ENCODE assay signal across 25 cellular contexts in genomic region chr18:2535419-2535910, GRCh38. TPM values are rescaled to one million over a fixed set of nuclear protein-coding genes. Genes with fewer than 3 reads are reported as not detected.
A peak's percentile ranks its signal among the peaks of the same experiment; 100 is the strongest.
DNase-seq lines count a peak whose midpoint lies in the region; ATAC-seq and TF ChIP-seq lines count a peak whose summit lies in the region.
"Had no signal": no experiment of that assay in that cellular context is flagged by ENCODE, and none has a peak within 500 bp of the region (broad histone marks: within the 10 kb centered on the region; RNA-seq: fewer than 3 reads in every experiment).

No MANE protein-coding gene starts in this region.

- H3K4me3 Mint-ChIP-seq in endodermal cell, result no peak overlapping the region
- H3K4me3 Mint-ChIP-seq: naive thymus-derived CD4-positive, alpha-beta T cell; T-helper 2 cell treated with Interferon-gamma antibody and Interleukin-4, amounts not matched to agents 5 μg/mL and 100 μg/mL, for 36 hours had no signal

- H3K9me3 ChIP-seq in BLaER1, result peaks cover 43% of the 10 kb centered on the region
- H3K9me3 ChIP-seq in endodermal cell (ENCODE audit: control insufficient read depth, low read length), result peaks cover 39% of the 10 kb centered on the region
- no peaks in the 10 kb centered on the region for H3K9me3 ChIP-seq in adrenal gland (replicated peaks in 1 of 3)
- H3K9me3 ChIP-seq in Peyer's patch, result no peaks in the 10 kb centered on the region
- H3K9me3 ChIP-seq: esophagus muscularis mucosa, gastroesophageal sphincter, thyroid gland had no signal

- no peak overlapping the region for H3K27ac Mint-ChIP-seq in endodermal cell
- H3K27ac Mint-ChIP-seq: naive thymus-derived CD4-positive, alpha-beta T cell; T-helper 2 cell treated with Interferon-gamma antibody and Interleukin-4, amounts not matched to agents 5 μg/mL and 100 μg/mL, for 36 hours had no signal

- no peaks in the 10 kb centered on the region for H4K20me1 ChIP-seq in BLaER1

- WGBS in endodermal cell (ENCODE audit: insufficient coverage in 1 of 2, insufficient read length in 1 of 2), 2 experiments, result 86 to 100% methylated on average over 1 of the region's 1 CpG
- WGBS in adrenal gland, 4 donors, result 81 to 98% (median 94%) methylated on average over 1 of the region's 1 CpG

- H3K27me3 ChIP-seq in BLaER1, result no peaks in the 10 kb centered on the region
- H3K27me3 ChIP-seq in endodermal cell (ENCODE audit: control insufficient read depth, insufficient read depth, low read length, poor library complexity, severe bottlenecking), result no peaks in the 10 kb centered on the region
- no peaks in the 10 kb centered on the region for H3K27me3 ChIP-seq in adrenal gland
- H3K27me3 ChIP-seq in Peyer's patch, result no peaks in the 10 kb centered on the region
- H3K27me3 ChIP-seq: esophagus muscularis mucosa, gastroesophageal sphincter, thyroid gland had no signal

- H3K4me1 Mint-ChIP-seq in endodermal cell, result peaks cover 9% of the 10 kb centered on the region

- no peak for TF ChIP-seq CTCF in endodermal cell (conservative IDR thresholded peaks at IDR 0.05)
- TF ChIP-seq CTCF in adrenal gland (IDR thresholded peaks at IDR 0.05), result no peak
- TF ChIP-seq CTCF in Peyer's patch (IDR thresholded peaks at IDR 0.05), result no peak

- H3K27ac ChIP-seq in BLaER1 (peak overlapping the region; percentile 33; the same call in 1 of the 2 replicates), endodermal cell (ENCODE audit: low read depth, low read length) (no peak overlapping the region), adrenal gland (no peak overlapping the region), Peyer's patch (no peak overlapping the region)
- H3K27ac ChIP-seq: esophagus muscularis mucosa, gastroesophageal sphincter, GM23248, thyroid gland, VCaP had no signal

- H3K9ac ChIP-seq in BLaER1 (peak overlapping the region; percentile 2; the same call in 1 of the 2 replicates), endodermal cell (ENCODE audit: extremely low read depth, low read length, poor library complexity, severe bottlenecking) (no peak overlapping the region)
- H3K9ac ChIP-seq: GM23248 had no signal

- TF ChIP-seq POLR2A in adrenal gland (IDR thresholded peaks at IDR 0.05), result no peak
- TF ChIP-seq POLR2A in Peyer's patch (IDR thresholded peaks at IDR 0.05), result no peak

- H3K4me3 ChIP-seq in BLaER1 (0 out of 2 replicates have a peak overlapping the region, but pooled peaks have one; percentile 19), endodermal cell (ENCODE audit: low read length) (peak overlapping the region; percentile 21), adrenal gland (no peak overlapping the region), Peyer's patch (no peak overlapping the region)
- H3K4me3 ChIP-seq: esophagus muscularis mucosa, gastroesophageal sphincter, GM23248, thyroid gland had no signal

- peaks cover 52% of the 10 kb centered on the region for H3K4me1 ChIP-seq in BLaER1
- H3K4me1 ChIP-seq in endodermal cell (ENCODE audit: control insufficient read depth, insufficient read depth, low read length), result no peaks in the 10 kb centered on the region
- no peaks in the 10 kb centered on the region for H3K4me1 ChIP-seq in adrenal gland (replicated peaks in 1 of 2)
- H3K4me1 ChIP-seq in Peyer's patch, result no peaks in the 10 kb centered on the region
- H3K4me1 ChIP-seq: thyroid gland had no signal

- intact Hi-C loops in adrenal gland (cut with DNase I), result loop anchor here in 1 of 2 donors (10.0 kb wide), 1 partner anchor 431 kb away; no protein-coding TSS in a partner anchor

- no peaks in the 10 kb centered on the region for H3K27me3 Mint-ChIP-seq in endodermal cell (ENCODE audit: insufficient read depth)
- H3K27me3 Mint-ChIP-seq: naive thymus-derived CD4-positive, alpha-beta T cell had no signal

- peak; percentile 41 for ATAC-seq in GM19397 (IDR thresholded peaks at IDR 0.05; ENCODE audit: unreplicated experiment)
- ATAC-seq in HG03432 (IDR thresholded peaks at IDR 0.05; ENCODE audit: unreplicated experiment), result peak; percentile 14
- ATAC-seq: gastroesophageal sphincter; naive thymus-derived CD4-positive, alpha-beta T cell; stimulated activated naive CD8-positive, alpha-beta T cell treated with anti-CD3 and anti-CD28 coated beads, Interleukin-15, Interleukin-2, amounts not matched to agents 100 U/mL and 50 U/mL, for 24 hours had no signal

- H3K4me2 ChIP-seq in BLaER1, result peak overlapping the region; percentile 74

- H3K9me3 Mint-ChIP-seq in endodermal cell, result peaks cover 27% of the 10 kb centered on the region
- H3K9me3 Mint-ChIP-seq: T-helper 2 cell treated with Interferon-gamma antibody and Interleukin-4, amounts not matched to agents 5 μg/mL and 100 μg/mL, for 36 hours had no signal

- H3K36me3 ChIP-seq in BLaER1 (peaks cover 18% of the 10 kb centered on the region), endodermal cell (ENCODE audit: control insufficient read depth, insufficient read depth, low read length) (peaks cover 38% of the 10 kb centered on the region), adrenal gland (replicated peaks in 1 of 2) (no peaks in the 10 kb centered on the region), Peyer's patch (peaks cover 0 to 5% (median 0%) of the 10 kb centered on the region in 3 donors)
- H3K36me3 ChIP-seq: thyroid gland had no signal

- H3K36me3 Mint-ChIP-seq in endodermal cell (ENCODE audit: low read depth), result peaks cover 55% of the 10 kb centered on the region

- DNase-seq in endodermal cell (no peak), NCI-H1436 treated with DMSO at 0.1 percent for 48 hours (lab: John Stamatoyannopoulos, UW) (no peak), adrenal gland (no peak), Peyer's patch (no peak)
- DNase-seq in stimulated activated CD4-positive, alpha-beta T cell treated with anti-CD3 and anti-CD28 coated beads, Interleukin-4, amount 100 ng/mL, for 4 hours, result no peak
- DNase-seq: activated CD4-positive, alpha-beta T cell treated with anti-CD3 and anti-CD28 coated beads, Interleukin-2, amount 50 U/mL, for 1 hour; activated CD8-positive, alpha-beta memory T cell treated with anti-CD3 and anti-CD28 coated beads, Interleukin-2, amount 50 U/mL, for 48 hours; COR-L47; effector memory CD4-positive, alpha-beta T cell; GM23248; KBM-7; naive thymus-derived CD4-positive, alpha-beta T cell; NCI-H146; NCI-H524 treated with DMSO at 0.1 percent for 48 hours; occipital lobe; stimulated activated CD4-positive, alpha-beta T cell treated with anti-CD3 and anti-CD28 coated beads, Interleukin-2, amount 100 ng/mL, for 48 hours; stimulated activated naive CD8-positive, alpha-beta T cell treated with anti-CD3 and anti-CD28 coated beads, Interleukin-15, Interleukin-2, amounts not matched to agents 100 U/mL and 50 U/mL, for 24 hours; thyroid gland had no signal

RNA-seq across cellular contexts. Expression of gene METTL4, which starts 35.8 kb away (rescaled TPM):
- total RNA-seq in endodermal cell, result 10 to 100 TPM; 11.2 to 17.5 TPM
- polyA plus RNA-seq in endodermal cell (2013, experiment 1 of 2), result 17.5 TPM
- 17.3 TPM for polyA plus RNA-seq in endodermal cell (2013, experiment 2 of 2)
- total RNA-seq in adrenal gland, result 1 to 10 TPM; 1.3 to 8.7 (median 5.6) TPM
- 1 to 10 TPM; 4.3 to 7.9 (median 6.1) TPM for polyA plus RNA-seq in adrenal gland
- 10 to 100 TPM in 1 of 4 donors, 1 to 10 TPM in 3; 7.9 to 12.4 (median 9.0) TPM for total RNA-seq in Peyer's patch

RNA-seq across cellular contexts. Expression of gene NDC80, which starts 35.9 kb away (rescaled TPM):
- total RNA-seq in endodermal cell (10 to 100 TPM; 29.7 to 61.8 TPM), adrenal gland (1 to 10 TPM in 1 of 8 donors, under 1 TPM in 6, not detected in 1; 0.35 to 1.3 (median 0.79) TPM), Peyer's patch (1 to 10 TPM in 3 of 4 donors, under 1 TPM in 1; 0.54 to 5.0 (median 2.6) TPM)
- polyA plus RNA-seq in endodermal cell (2013, experiment 1 of 2), result 52.1 TPM
- polyA plus RNA-seq in endodermal cell (2013, experiment 2 of 2), result 53.9 TPM
- 1 to 10 TPM in 2 of 3 donors, under 1 TPM in 1; 0.71 to 1.7 (median 1.2) TPM for polyA plus RNA-seq in adrenal gland

Comparison
In these comparisons a context has a peak if more than half of its experiments do, and no peak if none do; other contexts are left out.
1. H3K4me3 ChIP-seq: peak in BLaER1 (single experiment) and endodermal cell (single experiment); none in adrenal gland (0 of 4) and Peyer's patch (0 of 4).
2. RNA of gene NDC80, which starts 35.9 kb away (total RNA-seq): 29.7 to 61.8 TPM in endodermal cell; 0.54 to 5.0 TPM in Peyer's patch and 0.35 to 1.3 TPM in adrenal gland; every median in the first group is over 4 times any median in the second.